In the genomic region with DNA sequence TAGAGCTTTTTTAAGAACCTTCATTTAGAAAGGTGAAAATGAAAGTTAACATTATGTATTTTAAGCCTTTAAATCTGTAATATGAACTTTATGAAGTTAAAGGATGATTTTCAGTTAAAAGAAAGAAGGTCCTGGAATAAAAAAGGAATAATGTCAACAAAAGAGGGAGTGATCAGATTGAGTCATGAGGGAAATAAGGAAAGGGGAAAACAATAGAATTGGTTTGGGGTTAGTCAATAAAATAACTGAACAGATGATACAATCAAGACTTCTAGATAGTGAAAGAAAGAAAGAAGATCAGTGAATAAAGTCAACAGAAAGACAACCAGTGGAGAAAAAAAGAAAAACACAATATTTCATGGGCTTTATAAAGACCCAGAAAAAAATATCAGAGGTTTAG, we compare ENCODE assay signal across 36 cellular contexts.
A peak's percentile ranks its signal among the peaks of the same experiment; 100 is the strongest.
DNase-seq lines count a peak whose midpoint lies in the region; ATAC-seq, FAIRE-seq and TF ChIP-seq lines count a peak whose summit lies in the region.
"Had no signal": no experiment of that assay in that cellular context is flagged by ENCODE, and none has a peak within 500 bp of the region (broad histone marks: within the 10 kb centered on the region; RNA-seq: fewer than 3 reads in every experiment).

No MANE protein-coding gene starts in this region.

- H3K27me3 ChIP-seq in astrocyte (ENCODE audit: insufficient read depth, low read length): no peaks in the 10 kb centered on the region
- H3K27me3 ChIP-seq: left lung, neural progenitor cell, Peyer's patch, right atrium auricular region, spleen, uterus had no signal

- H3K36me3 ChIP-seq in astrocyte (ENCODE audit: insufficient read depth, low read length): no peaks in the 10 kb centered on the region
- H3K36me3 ChIP-seq: left lung, neural progenitor cell, Peyer's patch, right atrium auricular region, spleen, thoracic aorta, uterus, WERI-Rb-1 had no signal

- H2AFZ ChIP-seq in astrocyte (ENCODE audit: low read depth, low read length): no peak overlapping the region
- H2AFZ ChIP-seq: neural progenitor cell had no signal

- H3K9ac ChIP-seq in astrocyte (ENCODE audit: low read length): peak overlapping the region; percentile 75
- H3K9ac ChIP-seq: KMS-11, neural progenitor cell had no signal

- TF ChIP-seq RAD21 in A549 (conservative IDR thresholded peaks at IDR 0.05 in 1 of 2, IDR thresholded peaks at IDR 0.05 in 1 of 2): no peak

- no peaks in the 10 kb centered on the region for H3K36me3 Mint-ChIP-seq in astrocyte (ENCODE audit: low read depth, unreplicated experiment)
- no peaks in the 10 kb centered on the region for H3K36me3 Mint-ChIP-seq in activated CD4-positive, alpha-beta T cell treated with anti-CD3 and anti-CD28 coated beads for 36 hours (ENCODE audit: low read depth)
- H3K36me3 Mint-ChIP-seq: activated naive CD8-positive, alpha-beta T cell treated with anti-CD3 and anti-CD28 coated beads, Interleukin-2, amount 10 ng/mL, durations not matched to agents 7 days and 5 days; neural progenitor cell had no signal

- peak overlapping the region; percentile 65 for H3K4me2 ChIP-seq in A549
- peak overlapping the region; percentile 31 for H3K4me2 ChIP-seq in astrocyte (ENCODE audit: low read length)
- H3K4me2 ChIP-seq: KMS-11, neural progenitor cell had no signal

- H3K4me1 ChIP-seq in A549 (peaks cover 25% of the 10 kb centered on the region), astrocyte (ENCODE audit: insufficient read depth, low read length) (peaks cover 31% of the 10 kb centered on the region)
- H3K4me1 ChIP-seq: left lung, neural progenitor cell, Peyer's patch, right atrium auricular region, spleen, uterus had no signal

- no peak for TF ChIP-seq EP300 in A549 (IDR thresholded peaks at IDR 0.05)

- intact Hi-C loops in activated CD4-positive, alpha-beta T cell treated with anti-CD3 and anti-CD28 coated beads for 36 hours (cut with DNase I, micrococcal nuclease): no loop called here

- no peak for DNase-seq in A549 (ENCODE audit: low read depth in 1 of 2, low spot score in 1 of 2)
- peak; percentile 8 for DNase-seq in HT1080 (ENCODE audit: low read depth)
- no peak for DNase-seq in astrocyte (ENCODE audit: low read depth)
- peak; percentile 1 for DNase-seq in inferior parietal cortex (ENCODE audit: extremely low spot score)
- DNase-seq in DMS 273 (lab: John Stamatoyannopoulos, UW; ENCODE audit: unreplicated experiment): no peak
- no peak for DNase-seq in activated CD4-positive, alpha-beta T cell treated with anti-CD3 and anti-CD28 coated beads for 36 hours
- DNase-seq: activated CD4-positive, alpha-beta T cell treated with anti-CD3 and anti-CD28 coated beads, Interleukin-2, amount 50 U/mL, for 1 hour; activated gamma-delta T cell treated with Interleukin-2 at 50 U/mL for 16 hours; activated naive CD8-positive, alpha-beta T cell treated with anti-CD3 and anti-CD28 coated beads, Interleukin-2, amount 10 ng/mL, durations not matched to agents 7 days and 5 days; activated T-cell treated with anti-CD3 and anti-CD28 coated beads, Interleukin-2, amount 50 U/mL, for 1 hour; AML-193; CD4-positive, alpha-beta T cell; glutamatergic neuron; left lung; NCI-H1417 treated with DMSO at 0.1 percent for 48 hours; NCI-H2029 treated with DMSO at 0.1 percent for 48 hours; NCI-H526; Peyer's patch; SIG-M5; spleen; stimulated activated CD4-positive, alpha-beta T cell treated with anti-CD3 and anti-CD28 coated beads, Interleukin-2, amount 100 ng/mL, for 24 hours; stimulated activated CD8-positive, alpha-beta memory T cell treated with anti-CD3 and anti-CD28 coated beads, Interleukin-4, amount 100 ng/mL, for 48 hours; uterus; WERI-Rb-1 had no signal

- POLR2A ChIA-PET in A549 (lab: Yijun Ruan, JAX): no interaction called here
- POLR2A ChIA-PET in activated CD4-positive, alpha-beta T cell treated with anti-CD3 and anti-CD28 coated beads for 36 hours (lab: Charles Lee): no interaction called here

- CTCF ChIA-PET in A549 (lab: Yijun Ruan, JAX): no interaction called here
- CTCF ChIA-PET in activated CD4-positive, alpha-beta T cell treated with anti-CD3 and anti-CD28 coated beads for 36 hours (lab: Charles Lee): no interaction called here

- TF ChIP-seq CTCF in A549 (IDR thresholded peaks at IDR 0.05) (no peak), astrocyte (IDR thresholded peaks at IDR 0.05; ENCODE audit: insufficient read depth, low read depth, low read length) (no peak)

- H3K27me3 Mint-ChIP-seq in astrocyte (ENCODE audit: low read depth, unreplicated experiment): no peaks in the 10 kb centered on the region
- no peaks in the 10 kb centered on the region for H3K27me3 Mint-ChIP-seq in activated CD4-positive, alpha-beta T cell treated with anti-CD3 and anti-CD28 coated beads for 36 hours
- H3K27me3 Mint-ChIP-seq: activated naive CD8-positive, alpha-beta T cell treated with anti-CD3 and anti-CD28 coated beads, Interleukin-2, amount 10 ng/mL, durations not matched to agents 7 days and 5 days; CD4-positive, alpha-beta T cell; stimulated activated naive CD8-positive, alpha-beta T cell treated with anti-CD3 and anti-CD28 coated beads, Interleukin-15, Interleukin-2, amounts not matched to agents 100 ng/mL and 50 ng/mL, for 24 hours had no signal

- H3K9me3 Mint-ChIP-seq in astrocyte (ENCODE audit: unreplicated experiment): no peaks in the 10 kb centered on the region
- no peaks in the 10 kb centered on the region for H3K9me3 Mint-ChIP-seq in activated CD4-positive, alpha-beta T cell treated with anti-CD3 and anti-CD28 coated beads for 36 hours (ENCODE audit: low read depth)
- H3K9me3 Mint-ChIP-seq: activated naive CD8-positive, alpha-beta T cell treated with anti-CD3 and anti-CD28 coated beads, Interleukin-2, amount 10 ng/mL, durations not matched to agents 7 days and 5 days; CD4-positive, alpha-beta T cell; neural progenitor cell; stimulated activated naive CD8-positive, alpha-beta T cell treated with anti-CD3 and anti-CD28 coated beads, Interleukin-15, Interleukin-2, amounts not matched to agents 100 ng/mL and 50 ng/mL, for 24 hours had no signal

- H3K27ac ChIP-seq in A549 (no peak overlapping the region; a peak in 1 of 6 replicates), astrocyte (ENCODE audit: low read depth, low read length) (peak overlapping the region; percentile 96)
- H3K27ac ChIP-seq: KMS-11, left lung, neural progenitor cell, Peyer's patch, right atrium auricular region, spleen, uterus, WERI-Rb-1 had no signal

- ATAC-seq in A549 (no peak), HG02884 (IDR thresholded peaks at IDR 0.05; ENCODE audit: unreplicated experiment) (no peak), HG03520 (IDR thresholded peaks at IDR 0.05; ENCODE audit: unreplicated experiment) (no peak)
- no peak for ATAC-seq in activated CD4-positive, alpha-beta T cell treated with anti-CD3 and anti-CD28 coated beads for 36 hours
- ATAC-seq: left lung had no signal

- FAIRE-seq in A549 (lab: Jason Lieb, UNC) (no peak), astrocyte (lab: Jason Lieb, UNC) (peak; percentile 9)
- FAIRE-seq: A204.1, D721Med, GM18507, H1, islet of Langerhans had no signal

- peaks cover 55% of the 10 kb centered on the region for H3K4me1 Mint-ChIP-seq in astrocyte (ENCODE audit: low read depth, unreplicated experiment)
- H3K4me1 Mint-ChIP-seq in activated CD4-positive, alpha-beta T cell treated with anti-CD3 and anti-CD28 coated beads for 36 hours: peaks cover 5% of the 10 kb centered on the region
- H3K4me1 Mint-ChIP-seq: activated naive CD8-positive, alpha-beta T cell treated with anti-CD3 and anti-CD28 coated beads, Interleukin-2, amount 10 ng/mL, durations not matched to agents 7 days and 5 days; neural progenitor cell had no signal

- no peaks in the 10 kb centered on the region for H4K20me1 ChIP-seq in astrocyte (ENCODE audit: insufficient read depth, low read length)

- H3K9me3 ChIP-seq in A549: no peaks in the 10 kb centered on the region
- H3K9me3 ChIP-seq in astrocyte (ENCODE audit: insufficient read depth, low read depth, low read length): no peaks in the 10 kb centered on the region
- H3K9me3 ChIP-seq: left lung, Peyer's patch, right atrium auricular region, spleen, thoracic aorta, uterus had no signal

- no peak overlapping the region for H3K4me3 Mint-ChIP-seq in astrocyte (ENCODE audit: unreplicated experiment)
- no peak overlapping the region for H3K4me3 Mint-ChIP-seq in activated CD4-positive, alpha-beta T cell treated with anti-CD3 and anti-CD28 coated beads for 36 hours
- H3K4me3 Mint-ChIP-seq: activated naive CD8-positive, alpha-beta T cell treated with anti-CD3 and anti-CD28 coated beads, Interleukin-2, amount 10 ng/mL, durations not matched to agents 7 days and 5 days; CD4-positive, alpha-beta T cell; neural progenitor cell; stimulated activated naive CD8-positive, alpha-beta T cell treated with anti-CD3 and anti-CD28 coated beads, Interleukin-15, Interleukin-2, amounts not matched to agents 100 ng/mL and 50 ng/mL, for 24 hours had no signal

- H3K27ac Mint-ChIP-seq in astrocyte (ENCODE audit: unreplicated experiment): peak overlapping the region; percentile 94
- H3K27ac Mint-ChIP-seq in activated CD4-positive, alpha-beta T cell treated with anti-CD3 and anti-CD28 coated beads for 36 hours: no peak overlapping the region
- H3K27ac Mint-ChIP-seq: activated naive CD8-positive, alpha-beta T cell treated with anti-CD3 and anti-CD28 coated beads, Interleukin-2, amount 10 ng/mL, durations not matched to agents 7 days and 5 days; CD4-positive, alpha-beta T cell; neural progenitor cell; stimulated activated naive CD8-positive, alpha-beta T cell treated with anti-CD3 and anti-CD28 coated beads, Interleukin-15, Interleukin-2, amounts not matched to agents 100 ng/mL and 50 ng/mL, for 24 hours had no signal

- no peak for TF ChIP-seq POLR2A in A549 (IDR thresholded peaks at IDR 0.05; ENCODE audit: low read length)

- H3K79me2 ChIP-seq in astrocyte (ENCODE audit: insufficient read depth, low read length): no peaks in the 10 kb centered on the region

- H3K4me3 ChIP-seq in A549 (no peak overlapping the region), astrocyte (ENCODE audit: insufficient read depth, low read depth, low read length) (no peak overlapping the region)
- H3K4me3 ChIP-seq: left lung, neural progenitor cell, Peyer's patch, right atrium auricular region, spleen, thoracic aorta, uterus had no signal

TF ChIP-seq in A549, 52 proteins besides CTCF, POLR2A, EP300 and RAD21:
- no peak for TF ChIP-seq HOXB13 (CRISPR knock-in tag; IDR thresholded peaks at IDR 0.05; ENCODE audit: low read depth)
- no peak for TF ChIP-seq GATA3 (IDR thresholded peaks at IDR 0.05; ENCODE audit: borderline replicate concordance)
- TF ChIP-seq EHF (CRISPR knock-in tag; IDR thresholded peaks at IDR 0.05): no peak
- no peak for TF ChIP-seq JUN (IDR thresholded peaks at IDR 0.05)
- no peak for TF ChIP-seq SREBF2 (IDR thresholded peaks at IDR 0.05)

Comparison
In these comparisons a context has a peak if more than half of its experiments do, and no peak if none do; other contexts are left out.
1. DNase-seq: peak in HT1080 (single experiment) and inferior parietal cortex (single experiment); none in A549 (0 of 2), astrocyte (single experiment), DMS 273 (single experiment) and activated CD4-positive, alpha-beta T cell treated with anti-CD3 and anti-CD28 coated beads for 36 hours (single experiment).